21 cellular contexts compared by ENCODE assay signal in the genomic region with DNA sequence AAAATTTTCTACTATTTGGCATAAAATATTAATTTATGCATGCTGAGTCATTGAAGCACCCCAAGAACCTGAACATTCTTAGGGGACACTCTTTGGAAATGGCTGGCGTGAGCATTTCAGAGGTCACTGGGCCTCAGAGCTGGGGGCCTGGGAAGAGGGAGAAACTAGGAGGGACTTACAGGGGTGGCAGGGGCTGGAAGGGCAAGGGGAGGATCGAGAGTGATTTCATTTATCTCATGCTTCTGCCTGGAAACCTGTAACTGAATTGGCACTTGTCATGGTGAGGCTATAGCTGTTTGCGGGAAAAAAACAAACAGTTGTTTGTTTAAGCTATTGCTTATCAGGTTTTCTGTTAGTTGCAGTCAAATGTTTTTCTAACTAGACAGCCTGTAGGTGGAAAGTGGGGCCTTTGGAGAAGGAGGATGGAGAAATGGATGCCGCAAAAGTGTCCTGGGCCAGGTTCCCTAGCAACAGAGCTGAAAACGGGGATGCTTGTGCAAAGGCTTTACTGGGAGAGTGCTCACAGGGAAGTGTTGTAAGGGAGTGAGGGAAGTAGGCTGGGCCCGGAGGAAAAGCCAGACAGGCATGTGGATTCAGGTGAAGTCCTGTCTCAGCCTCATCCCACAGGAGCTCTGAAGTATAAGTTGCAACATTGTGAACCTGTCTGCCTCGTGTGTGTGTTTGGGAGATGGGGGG. TPM values are rescaled to one million over a fixed set of nuclear protein-coding genes. Genes with fewer than 3 reads are reported as not detected.
"Had no signal": no experiment of that assay in that cellular context is flagged by ENCODE, and none has a peak within 500 bp of the region (broad histone marks: within the 10 kb centered on the region; RNA-seq: fewer than 3 reads in every experiment).

No MANE protein-coding gene starts in this region.

- H3K4me3 ChIP-seq: cardiac muscle cell, gastroesophageal sphincter, heart right ventricle, lower lobe of right lung, ovary, uterus had no signal

- H3K9me3 ChIP-seq: gastroesophageal sphincter, heart right ventricle, lower lobe of right lung, ovary, uterus had no signal

- H3K4me1 ChIP-seq: gastroesophageal sphincter, heart right ventricle, lower lobe of right lung, uterus had no signal

- FAIRE-seq: TTC549 had no signal

- H3K27me3 ChIP-seq: cardiac muscle cell, gastroesophageal sphincter, ovary, uterus had no signal

- H3K27ac ChIP-seq: cardiac muscle cell, gastroesophageal sphincter, heart right ventricle, lower lobe of right lung, ovary, uterus had no signal

- H3K36me3 ChIP-seq: cardiac muscle cell, gastroesophageal sphincter, heart right ventricle, lower lobe of right lung, ovary, uterus had no signal

- DNase-seq: activated B cell treated with CpG ODN at 0.5 μM for 24 hours; activated CD4-positive, alpha-beta T cell treated with anti-CD3 and anti-CD28 coated beads for 48 hours; activated CD8-positive, alpha-beta memory T cell treated with anti-CD3 and anti-CD28 coated beads, Interleukin-2, amount 50 U/mL, for 48 hours; activated gamma-delta T cell; activated T-cell treated with anti-CD3 and anti-CD28 coated beads, Interleukin-2, amount 50 U/mL, for 72 hours; heart right ventricle; kidney glomerular epithelial cell; lower lobe of right lung; ovary; stimulated activated CD4-positive, alpha-beta T cell treated with anti-CD3 and anti-CD28 coated beads, Interleukin-12 subunit alpha, Interleukin-12 subunit beta, amount 100 ng/mL, for 4 hours; stimulated activated CD4-positive, alpha-beta T cell treated with anti-CD3 and anti-CD28 coated beads, Interleukin-2, amount 100 ng/mL, for 24 hours; T-helper 2 cell; uterus had no signal

- ATAC-seq: activated naive CD4-positive, alpha-beta T cell treated with anti-CD3 and anti-CD28 coated beads, Interleukin-2, amount 50 U/mL, for 72 hours; activated T-cell treated with anti-CD3 and anti-CD28 coated beads, Interleukin-2, amount 50 U/mL, for 72 hours; gastroesophageal sphincter; heart right ventricle; lower lobe of right lung; stimulated activated effector memory CD8-positive, alpha-beta T cell treated with anti-CD3 and anti-CD28 coated beads, Interleukin-12 subunit alpha, Interleukin-12 subunit beta, amount 100 ng/mL, for 72 hours had no signal

RNA-seq across cellular contexts. Expression of a gene that starts 43.6 kb away (rescaled TPM):
- total RNA-seq: activated B cell treated with CpG ODN at 0.5 μM for 24 hours; activated naive CD4-positive, alpha-beta T cell treated with anti-CD3 and anti-CD28 coated beads, Interleukin-2, amount 50 U/mL, for 72 hours; dermis microvascular lymphatic vessel endothelial cell; heart right ventricle; myocyte; neural crest cell had no signal
- polyA plus RNA-seq: cardiac muscle cell, heart right ventricle, ovary had no signal
